Comparison of ENCODE assay signal across 13 cellular contexts in the genomic region with DNA sequence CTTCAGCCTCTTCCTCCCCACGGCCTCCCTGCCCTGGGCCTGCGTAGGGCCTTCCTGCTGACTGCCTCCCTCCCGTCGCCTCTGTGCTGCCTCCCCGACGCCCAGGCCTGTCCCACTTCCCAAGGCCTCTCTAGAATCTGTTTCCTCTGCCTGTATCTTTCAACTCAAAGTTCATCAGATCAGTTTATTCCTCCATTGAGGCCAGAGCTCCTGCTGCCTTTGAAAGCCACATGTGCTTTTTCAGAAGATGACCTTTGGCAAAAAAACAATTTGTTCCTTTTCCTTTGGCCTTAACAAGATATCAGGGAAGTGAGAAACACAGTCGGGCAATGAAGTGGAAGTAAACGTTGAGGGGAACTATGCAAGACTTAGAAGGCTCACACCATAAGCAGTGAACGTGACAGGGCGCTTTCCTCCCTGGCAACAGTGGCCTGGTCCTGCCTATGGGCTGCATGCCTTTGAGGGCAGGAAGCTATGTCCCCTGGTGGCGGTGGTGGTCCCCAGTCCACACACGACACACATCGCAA.
DNase-seq lines count a peak whose midpoint lies in the region; FAIRE-seq and TF ChIP-seq lines count a peak whose summit lies in the region.
"Had no signal": no experiment of that assay in that cellular context is flagged by ENCODE, and none has a peak within 500 bp of the region (broad histone marks: within the 10 kb centered on the region; RNA-seq: fewer than 3 reads in every experiment).

No MANE protein-coding gene starts in this region.

- no peak overlapping the region for H3K9ac ChIP-seq in mesendoderm (ENCODE audit: low read length)

- no peak overlapping the region for H3K23ac ChIP-seq in mesendoderm (ENCODE audit: low read length)

- DNase-seq in NOMO-1 treated with dmso at 0.1 percent for 144 hours (lab: John Stamatoyannopoulos, UW; ENCODE audit: unreplicated experiment), result peak; percentile 67
- no peak for DNase-seq in esophagus squamous epithelium (lab: John Stamatoyannopoulos, UW)
- DNase-seq in mesendoderm, result peak; percentile 7
- peak; percentile 37 to 67 for DNase-seq in tibial artery
- no peak for DNase-seq in NCI-H1694 treated with DMSO at 0.1 percent for 48 hours (lab: John Stamatoyannopoulos, UW)
- DNase-seq in GM12892 (ENCODE audit: insufficient read length), result no peak
- DNase-seq in NCI-H2081 treated with DMSO at 0.1 percent for 48 hours (lab: John Stamatoyannopoulos, UW), result no peak
- no peak for DNase-seq in 8988T
- DNase-seq: activated CD4-positive, alpha-beta T cell treated with anti-CD3 and anti-CD28 coated beads, Interleukin-2, amount 50 U/mL, for 1 hour; activated gamma-delta T cell treated with Interleukin-2 at 50 U/mL for 16 hours; NCI-H748 treated with DMSO at 0.1 percent for 48 hours; stimulated activated CD4-positive, alpha-beta T cell treated with anti-CD3 and anti-CD28 coated beads, Interleukin-1b, Interleukin-23, amount 100 ng/mL, for 48 hours; stimulated activated naive CD4-positive, alpha-beta T cell had no signal

- H3K27me3 ChIP-seq in esophagus squamous epithelium, result no peaks in the 10 kb centered on the region
- H3K27me3 ChIP-seq in mesendoderm (ENCODE audit: insufficient read depth, low read length, poor library complexity), result no peaks in the 10 kb centered on the region
- no peaks in the 10 kb centered on the region for H3K27me3 ChIP-seq in tibial artery

- FAIRE-seq in GM12892 (lab: Jason Lieb, UNC), result no peak

- no peak overlapping the region for H4K8ac ChIP-seq in mesendoderm (ENCODE audit: low read depth, low read length)

- H3K9me3 ChIP-seq in esophagus squamous epithelium (no peaks in the 10 kb centered on the region), tibial artery (no peaks in the 10 kb centered on the region)

- WGBS in esophagus squamous epithelium, 2 donors, result 71 to 78% methylated on average over 7 to 11 of the region's 13 CpGs
- no CpG with 5 or more reads among the region's 13 CpGs for WGBS in mesendoderm (ENCODE audit: extremely low coverage, insufficient coverage, low lambda C conversion rate)

- TF ChIP-seq POLR2A in esophagus squamous epithelium (IDR thresholded peaks at IDR 0.05) (no peak), GM12892 (IDR thresholded peaks at IDR 0.05; ENCODE audit: low read depth, low read length) (no peak)

- no peak overlapping the region for H3K4me2 ChIP-seq in mesendoderm (ENCODE audit: low read length)

- no peak overlapping the region for H2BK5ac ChIP-seq in mesendoderm (ENCODE audit: low read length)

- H3K4me1 ChIP-seq in esophagus squamous epithelium (peaks cover 0 to 8% (median 0%) of the 10 kb centered on the region in 3 donors), mesendoderm (ENCODE audit: control insufficient read depth, low read depth, low read length) (no peaks in the 10 kb centered on the region), tibial artery (no peaks in the 10 kb centered on the region)

- H3K56ac ChIP-seq in mesendoderm (ENCODE audit: low read length), result no peak overlapping the region

- H3K27ac ChIP-seq in esophagus squamous epithelium, result peak overlapping the region; percentile 42 to 80 (median 54)
- H3K27ac ChIP-seq in mesendoderm (ENCODE audit: low read depth, low read length), result no peak overlapping the region
- no peak overlapping the region for H3K27ac ChIP-seq in tibial artery

- H3K4me3 ChIP-seq in esophagus squamous epithelium, result no peak overlapping the region
- no peak overlapping the region for H3K4me3 ChIP-seq in mesendoderm (ENCODE audit: low read length)
- no peak overlapping the region for H3K4me3 ChIP-seq in tibial artery

- H2BK120ac ChIP-seq in mesendoderm (ENCODE audit: low read depth, low read length), result no peak overlapping the region

- no peak overlapping the region for H2BK15ac ChIP-seq in mesendoderm (replicated peaks; ENCODE audit: low read depth)

- no peaks in the 10 kb centered on the region for H3K79me2 ChIP-seq in mesendoderm (ENCODE audit: control insufficient read depth, insufficient read depth, low read length)

- no peak overlapping the region for H3K4ac ChIP-seq in mesendoderm (ENCODE audit: low read depth, low read length)

- no peak overlapping the region for H3K18ac ChIP-seq in mesendoderm (ENCODE audit: low read length)

- TF ChIP-seq CTCF in esophagus squamous epithelium (IDR thresholded peaks at IDR 0.05), result no peak
- TF ChIP-seq CTCF in tibial artery (IDR thresholded peaks at IDR 0.05), result no peak

- intact Hi-C loops in esophagus squamous epithelium (cut with DNase I), result no loop called here
- intact Hi-C loops in tibial artery (cut with DNase I; ENCODE audit: low total_unique reads), result no loop called here

- H3K36me3 ChIP-seq in esophagus squamous epithelium (no peaks in the 10 kb centered on the region), mesendoderm (ENCODE audit: control insufficient read depth, insufficient read depth, low read length) (no peaks in the 10 kb centered on the region), tibial artery (no peaks in the 10 kb centered on the region)

- no peaks in the 10 kb centered on the region for H3K79me1 ChIP-seq in mesendoderm (ENCODE audit: low read length)

- no peak overlapping the region for H4K5ac ChIP-seq in mesendoderm (ENCODE audit: low read length)

- no peak overlapping the region for H2AK5ac ChIP-seq in mesendoderm (ENCODE audit: low read length)

Comparison
In these comparisons a context has a peak if more than half of its experiments do, and no peak if none do; other contexts are left out.
1. DNase-seq: peak in NOMO-1 treated with dmso at 0.1 percent for 144 hours (single experiment), mesendoderm (single experiment) and tibial artery (2 of 2); none in esophagus squamous epithelium (single experiment), NCI-H1694 treated with DMSO at 0.1 percent for 48 hours (single experiment), GM12892 (single experiment), NCI-H2081 treated with DMSO at 0.1 percent for 48 hours (single experiment) and 8988T (single experiment).
2. H3K27ac ChIP-seq: peak in esophagus squamous epithelium (4 of 4); none in mesendoderm (single experiment) and tibial artery (0 of 2).